19 cellular contexts compared by ENCODE assay signal in the genomic region with DNA sequence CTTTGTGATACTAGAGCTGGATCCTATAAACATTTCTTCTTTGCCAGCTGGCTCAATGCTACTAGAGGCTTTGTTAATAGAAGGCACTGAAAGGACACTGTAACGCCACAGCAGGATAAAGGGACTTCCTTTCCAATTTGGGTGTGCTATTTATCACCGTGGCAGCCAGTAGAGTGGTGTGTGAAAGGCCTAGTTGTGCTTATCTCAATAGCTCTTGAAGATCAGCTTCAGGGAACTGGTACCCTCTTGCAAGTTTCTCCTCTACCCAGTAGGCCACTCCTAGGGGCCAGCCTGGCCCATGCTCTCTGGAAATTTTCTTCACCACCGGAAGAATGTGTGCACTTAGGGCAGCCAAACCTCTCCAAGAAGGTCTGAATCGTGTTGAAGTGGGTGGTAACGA.
"Had no signal": no experiment of that assay in that cellular context is flagged by ENCODE, and none has a peak within 500 bp of the region (broad histone marks: within the 10 kb centered on the region; RNA-seq: fewer than 3 reads in every experiment).

No MANE protein-coding gene starts in this region.

- H3K9me3 ChIP-seq: esophagus muscularis mucosa, tibial artery, uterus had no signal

- H3K27me3 ChIP-seq: esophagus muscularis mucosa, neutrophil, tibial artery, uterus had no signal

- H3K4me3 ChIP-seq: coronary artery, esophagus muscularis mucosa, mucosa of descending colon, tibial artery, uterus had no signal

- H3K4me1 ChIP-seq: parathyroid adenoma, tibial artery, uterus had no signal

- DNase-seq: activated CD4-positive, alpha-beta T cell treated with anti-CD3 and anti-CD28 coated beads, Interleukin-2, amount 10 ng/mL, durations not matched to agents 24 days and 14 days; activated CD4-positive, CD25-positive, alpha-beta regulatory T cell; activated CD8-positive, alpha-beta memory T cell treated with anti-CD3 and anti-CD28 coated beads, Interleukin-2, amount 50 U/mL, for 48 hours; activated gamma-delta T cell treated with Interleukin-2 at 50 U/mL for 16 hours; activated naive CD8-positive, alpha-beta T cell treated with anti-CD3 and anti-CD28 coated beads for 36 hours; activated T-cell treated with anti-CD3 and anti-CD28 coated beads, Interleukin-2, amount 50 U/mL, for 72 hours; amygdala; glutamatergic neuron; immature natural killer cell; mucosa of descending colon; naive thymus-derived CD4-positive, alpha-beta T cell; stimulated activated CD4-positive, alpha-beta T cell treated with anti-CD3 and anti-CD28 coated beads, Interleukin-2, amount 100 ng/mL, for 48 hours; tibial artery; uterus had no signal

- ATAC-seq: activated T-cell treated with anti-CD3 and anti-CD28 coated beads, Interleukin-2, amount 50 U/mL, for 72 hours; mucosa of descending colon; naive thymus-derived CD4-positive, alpha-beta T cell; stimulated activated memory B cell treated with anti-CD40 and anti-IgM and Interleukin-4, amounts not matched to agents 10 μg/mL and 1 μg/mL and 100 μg/mL, for 72 hours had no signal

- H3K27ac ChIP-seq: coronary artery, esophagus muscularis mucosa, neutrophil, parathyroid adenoma, tibial artery, uterus had no signal

- H3K36me3 ChIP-seq: esophagus muscularis mucosa, neutrophil, tibial artery, uterus had no signal
